ENCODE assay signal across 8 cellular contexts in the genomic region with DNA sequence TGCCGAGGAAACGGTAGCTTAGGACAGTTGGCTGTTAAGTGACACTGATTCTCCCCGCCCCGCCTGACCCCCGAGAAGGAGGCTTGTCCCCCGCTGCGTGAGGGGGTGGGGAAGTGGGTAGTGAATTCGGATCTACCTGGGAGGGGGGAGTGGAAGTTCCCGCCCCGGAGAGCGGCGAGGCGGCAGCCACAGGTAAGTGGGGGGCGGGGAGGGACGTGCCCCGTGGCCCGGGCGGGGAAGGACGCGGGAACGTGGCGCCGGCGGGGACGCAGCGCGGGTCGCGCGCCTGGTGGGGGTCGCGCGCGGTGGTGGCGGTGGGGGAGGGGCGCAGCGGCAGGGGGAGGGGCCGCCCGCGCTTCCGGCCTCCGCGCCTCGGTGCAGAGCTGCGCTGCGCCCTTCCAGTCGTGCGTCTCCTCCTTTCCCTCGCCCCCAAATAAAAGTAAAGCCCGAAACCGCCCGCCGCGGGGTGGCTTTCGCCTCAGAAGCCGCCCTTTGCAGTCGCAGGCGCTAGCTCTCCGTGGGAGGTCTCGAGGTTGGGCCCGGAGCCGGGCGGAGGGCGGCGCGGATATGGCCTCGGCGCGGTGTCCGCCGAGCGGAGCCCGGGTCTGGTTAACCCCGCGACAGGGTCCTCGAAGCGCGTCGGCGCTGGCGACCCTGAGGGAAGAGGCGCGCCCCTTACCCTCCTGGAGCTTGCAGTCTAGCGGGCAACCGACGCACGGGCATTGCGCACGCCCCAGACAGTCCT. TPM values are rescaled to one million over a fixed set of nuclear protein-coding genes. Genes with fewer than 3 reads are reported as not detected.
DNase-seq lines count a peak whose midpoint lies in the region; ATAC-seq lines count a peak whose summit lies in the region.

No MANE protein-coding gene starts in this region.

- peak overlapping the region; percentile 88 to 91 for H3K4ac ChIP-seq in mesenchymal stem cell (ENCODE audit: low read depth in 1 of 2, low read length in 2 of 2)

- H3K27me3 ChIP-seq in ectodermal cell (ENCODE audit: control insufficient read depth, insufficient read depth, low read length, poor library complexity, severe bottlenecking) (no peaks in the 10 kb centered on the region), mesenchymal stem cell (ENCODE audit: control insufficient read depth in 1 of 2, insufficient read depth in 1 of 2, low read length in 2 of 2) (no peaks in the 10 kb centered on the region)

- peak overlapping the region; percentile 98 for H2AFZ ChIP-seq in mesenchymal stem cell (ENCODE audit: low read depth, low read length)

- H2BK15ac ChIP-seq in mesenchymal stem cell (ENCODE audit: low read depth, poor library complexity, severe bottlenecking) = peak overlapping the region; percentile 98

- peak overlapping the region in 1 of 2 experiments; percentile 71 for H2BK12ac ChIP-seq in mesenchymal stem cell (ENCODE audit: low read length in 2 of 2)

- peak overlapping the region; percentile 95 for H4K8ac ChIP-seq in mesenchymal stem cell (ENCODE audit: low read length)

- H3K27ac ChIP-seq in ectodermal cell (ENCODE audit: insufficient read depth, low read depth, low read length, poor library complexity, severe bottlenecking) = peak overlapping the region; percentile 98
- H3K27ac ChIP-seq in mesenchymal stem cell (ENCODE audit: low read length, poor library complexity, severe bottlenecking) = peak overlapping the region; percentile 91

- ATAC-seq in HG02610 (IDR thresholded peaks at IDR 0.05; ENCODE audit: unreplicated experiment) = peak; percentile 33

- peak overlapping the region; percentile 97 for H3K9ac ChIP-seq in mesenchymal stem cell (ENCODE audit: low read length)

- DNase-seq in NCI-H2081 (lab: John Stamatoyannopoulos, UW) = peak; percentile 72 to 83
- no peak for DNase-seq in NCI-H2081 treated with DMSO at 0.1 percent for 48 hours (lab: John Stamatoyannopoulos, UW)
- DNase-seq in NCI-H2029 (lab: John Stamatoyannopoulos, UW) = peak; percentile 88
- DNase-seq in activated CD4-positive, alpha-beta T cell treated with anti-CD3 and anti-CD28 coated beads, Interleukin-2, amount 50 U/mL, for 4 hours = peak; percentile 70 to 74
- DNase-seq in mesenchymal stem cell = peak; percentile 67
- peak; percentile 67 to 70 for DNase-seq in stimulated activated CD8-positive, alpha-beta memory T cell treated with anti-CD3 and anti-CD28 coated beads, Interleukin-15, amount 100 ng/mL, for 4 hours (ENCODE audit: low read depth in 2 of 2)

- H3K4me2 ChIP-seq in mesenchymal stem cell (ENCODE audit: low read length, poor library complexity, severe bottlenecking) = peak overlapping the region; percentile 97

- peaks cover 12% of the 10 kb centered on the region for H3K79me1 ChIP-seq in mesenchymal stem cell (replicated peaks; ENCODE audit: low read length, poor library complexity, severe bottlenecking)

- 0% methylated on average over 89 of the region's 89 CpGs for WGBS in ectodermal cell, 2 experiments
- under 1% methylated on average over 49 of the region's 89 CpGs for WGBS in mesenchymal stem cell

- H4K91ac ChIP-seq in mesenchymal stem cell (ENCODE audit: low read length) = peak overlapping the region; percentile 96

- peak overlapping the region; percentile 79 for H2BK5ac ChIP-seq in mesenchymal stem cell (ENCODE audit: low read depth, low read length, poor library complexity, severe bottlenecking)

- H3K9me3 ChIP-seq in ectodermal cell (ENCODE audit: control insufficient read depth, low read length) = no peaks in the 10 kb centered on the region
- no peaks in the 10 kb centered on the region for H3K9me3 ChIP-seq in mesenchymal stem cell (ENCODE audit: control insufficient read depth, low read length)

- peak overlapping the region; percentile 60 to 89 for H3K23ac ChIP-seq in mesenchymal stem cell (ENCODE audit: low read length in 2 of 2)

- no peaks in the 10 kb centered on the region for H3K36me3 ChIP-seq in ectodermal cell (ENCODE audit: control insufficient read depth, insufficient read depth, low read length)
- H3K36me3 ChIP-seq in mesenchymal stem cell (ENCODE audit: control insufficient read depth in 1 of 2, insufficient read depth in 2 of 2, low read depth in 1 of 2, low read length in 2 of 2) = no peaks in the 10 kb centered on the region

- H2BK120ac ChIP-seq in mesenchymal stem cell (ENCODE audit: low read depth, low read length) = peak overlapping the region; percentile 99

- H2AK5ac ChIP-seq in mesenchymal stem cell (ENCODE audit: low read length, severe bottlenecking) = no peak overlapping the region

- H3K4me3 ChIP-seq in ectodermal cell (ENCODE audit: insufficient read depth, low read depth, low read length) (peak overlapping the region; percentile 95), mesenchymal stem cell (ENCODE audit: insufficient read depth in 1 of 2, low read depth in 1 of 2, low read length in 2 of 2) (peak overlapping the region; percentile 87 to 96)

- peak overlapping the region; percentile 100 for H3K18ac ChIP-seq in mesenchymal stem cell (ENCODE audit: low read depth in 1 of 2, low read length in 2 of 2)

- peak overlapping the region; percentile 74 to 93 for H3K14ac ChIP-seq in mesenchymal stem cell (ENCODE audit: low read length in 2 of 2)

- H3K4me1 ChIP-seq in ectodermal cell (ENCODE audit: control insufficient read depth, insufficient read depth, low read length) (no peaks in the 10 kb centered on the region), mesenchymal stem cell (ENCODE audit: control insufficient read depth, insufficient read depth, low read depth, low read length) (peaks cover 4% of the 10 kb centered on the region)

RNA-seq across cellular contexts. Expression of a gene that starts 0.4 kb away (rescaled TPM):
- 29.0 TPM for polyA plus RNA-seq in ectodermal cell (2013, experiment 1 of 4)
- 28.2 TPM for polyA plus RNA-seq in ectodermal cell (2013, experiment 2 of 4)
- 21.4 TPM for polyA plus RNA-seq in ectodermal cell (2013, experiment 3 of 4)
- polyA plus RNA-seq in ectodermal cell (2013, experiment 4 of 4) = 25.6 TPM
- 20.1 TPM for polyA plus RNA-seq in mesenchymal stem cell (2013, experiment 1 of 2)
- 20.0 TPM for polyA plus RNA-seq in mesenchymal stem cell (2013, experiment 2 of 2)
